In genomic region chr3:115147329-115148141, GRCh38 we compare ENCODE assay signal across 1 cellular context.
TF ChIP-seq lines count a peak whose summit lies in the region.

No MANE protein-coding gene starts in this region.

TF ChIP-seq in K562, 482 proteins besides CTCF, POLR2A, EP300 and RAD21 (continued from another document):
- TF ChIP-seq CTCFL (IDR thresholded peaks at IDR 0.05; ENCODE audit: borderline replicate concordance, insufficient read depth, low read depth, low read length, poor library complexity, severe bottlenecking): peak; percentile 2
- peak; percentile 41 for TF ChIP-seq TBP (optimal IDR thresholded peaks at IDR 0.05; ENCODE audit: low read depth, low read length)
- TF ChIP-seq ZNF263 (CRISPR knock-in tag; IDR thresholded peaks at IDR 0.05; ENCODE audit: borderline replicate concordance): no peak
- 0 out of 4 replicates have a peak, but pooled peaks of 1 of the 2 experiments have one; percentile 20 for TF ChIP-seq SIN3A (IDR thresholded peaks at IDR 0.05; ENCODE audit: borderline replicate concordance in 2 of 2, control insufficient read depth in 1 of 2, low read depth in 2 of 2, low read length in 2 of 2)
- no peak for TF ChIP-seq TEAD4 (IDR thresholded peaks at IDR 0.05; ENCODE audit: low read length)
- TF ChIP-seq TEAD4 (CRISPR knock-in tag; IDR thresholded peaks at IDR 0.05; ENCODE audit: borderline replicate concordance): no peak
- TF ChIP-seq CREM (IDR thresholded peaks at IDR 0.05; ENCODE audit: low read depth): 0 out of 2 replicates have a peak, but pooled peaks have one; percentile 9
- peak; percentile 53; the same call in 1 of the 2 replicates for TF ChIP-seq ARID3A (IDR thresholded peaks at IDR 0.05; ENCODE audit: borderline replicate concordance, low read depth, low read length)
- TF ChIP-seq CREB1 (IDR thresholded peaks at IDR 0.05): no peak; the same call in 1 of the 2 replicates
- peak; percentile 53; the same call in 1 of the 2 replicates for TF ChIP-seq CREB1 (CRISPR knock-in tag; IDR thresholded peaks at IDR 0.05)
- TF ChIP-seq POLR2G (IDR thresholded peaks at IDR 0.05; ENCODE audit: low read depth, low read length): peak; percentile 90
- peak; percentile 3 for TF ChIP-seq PRDM10 (IDR thresholded peaks at IDR 0.05; ENCODE audit: partially characterized antibody)
- TF ChIP-seq CHD2 (IDR thresholded peaks at IDR 0.05; ENCODE audit: low read depth, low read length): peak; percentile 74
- no peak for TF ChIP-seq ZBTB26 (CRISPR knock-in tag; IDR thresholded peaks at IDR 0.05)
- TF ChIP-seq ZNF561 (CRISPR knock-in tag; conservative IDR thresholded peaks at IDR 0.05): no peak
- TF ChIP-seq NR2C2 (CRISPR knock-in tag; IDR thresholded peaks at IDR 0.05): no peak
- TF ChIP-seq NR2C2 (tag; IDR thresholded peaks at IDR 0.05): peak; percentile 96
- TF ChIP-seq TFAP4 (CRISPR knock-in tag; IDR thresholded peaks at IDR 0.05; ENCODE audit: borderline replicate concordance): peak; percentile 76; the same call in 1 of the 2 replicates
- 0 out of 4 replicates have a peak, but pooled peaks of 1 of the 2 experiments have one; percentile 39 for TF ChIP-seq TEAD1 (CRISPR knock-in tag; IDR thresholded peaks at IDR 0.05)
- peak; percentile 53 for TF ChIP-seq TAF9B (IDR thresholded peaks at IDR 0.05; ENCODE audit: partially characterized antibody)
- no peak for TF ChIP-seq ZNF174 (CRISPR knock-in tag; IDR thresholded peaks at IDR 0.05)
- no peak for TF ChIP-seq HMGN3 (IDR thresholded peaks at IDR 0.05; ENCODE audit: borderline replicate concordance, extremely low read depth, insufficient read length, low read depth, low read length)
- no peak for TF ChIP-seq PURB (CRISPR knock-in tag; IDR thresholded peaks at IDR 0.05; ENCODE audit: low read depth)
- peak; percentile 78 for TF ChIP-seq PBX2 (CRISPR knock-in tag; IDR thresholded peaks at IDR 0.05; ENCODE audit: low read depth)
- peak; percentile 98 for TF ChIP-seq PBX2 (tag; conservative IDR thresholded peaks at IDR 0.05; ENCODE audit: low read depth)
- no peak for TF ChIP-seq LCOR (CRISPR knock-in tag; IDR thresholded peaks at IDR 0.05)
- peak; percentile 66 for TF ChIP-seq KDM5B (IDR thresholded peaks at IDR 0.05; ENCODE audit: insufficient replicate concordance, low read depth, low read length)
- TF ChIP-seq MXD1 (CRISPR knock-in tag; IDR thresholded peaks at IDR 0.05; ENCODE audit: borderline replicate concordance, poor library complexity, severe bottlenecking): no peak
- no peak for TF ChIP-seq ZC3H4 (CRISPR knock-in tag; IDR thresholded peaks at IDR 0.05; ENCODE audit: borderline replicate concordance)
- no peak for TF ChIP-seq HDAC3 (IDR thresholded peaks at IDR 0.05; ENCODE audit: borderline replicate concordance, partially characterized antibody)
- TF ChIP-seq ZFP36 (IDR thresholded peaks at IDR 0.05; ENCODE audit: low read depth, low read length, partially characterized antibody): no peak
- no peak for TF ChIP-seq C11orf30 (IDR thresholded peaks at IDR 0.05; ENCODE audit: low read depth)
- TF ChIP-seq HINFP (tag; conservative IDR thresholded peaks at IDR 0.05; ENCODE audit: low read depth): no peak
- TF ChIP-seq NCOR1 (IDR thresholded peaks at IDR 0.05): peak; percentile 62
- TF ChIP-seq ZFX (CRISPR knock-in tag; IDR thresholded peaks at IDR 0.05): peak; percentile 96; the same call in 1 of the 2 replicates
- TF ChIP-seq RBFOX2 (IDR thresholded peaks at IDR 0.05; ENCODE audit: low read depth, low read length): peak; percentile 87
- TF ChIP-seq ID3 (CRISPR knock-in tag; IDR thresholded peaks at IDR 0.05): no peak
- TF ChIP-seq ID3 (tag; IDR thresholded peaks at IDR 0.05): no peak
- TF ChIP-seq TBL1XR1 (IDR thresholded peaks at IDR 0.05; ENCODE audit: low read length in 2 of 2): peak in 1 of 2 experiments; percentile 13; a peak in 1 of 4 replicates
- peak in 1 of 2 experiments; percentile 55; a peak in 2 of 4 replicates for TF ChIP-seq HDAC1 (IDR thresholded peaks at IDR 0.05)
- TF ChIP-seq EGR1 (conservative IDR thresholded peaks at IDR 0.05): peak; percentile 62
- peak; percentile 23 for TF ChIP-seq PHF20 (IDR thresholded peaks at IDR 0.05; ENCODE audit: partially characterized antibody)
- 0 out of 2 replicates have a peak, but pooled peaks have one; percentile 45 for TF ChIP-seq CHCHD3 (CRISPR knock-in tag; IDR thresholded peaks at IDR 0.05)
- TF ChIP-seq FOSL1 (tag; conservative IDR thresholded peaks at IDR 0.05): peak; percentile 26; the same call in 1 of the 2 replicates
- no peak for TF ChIP-seq HEY1 (CRISPR knock-in tag; IDR thresholded peaks at IDR 0.05; ENCODE audit: borderline replicate concordance)
- TF ChIP-seq ZNF224 (CRISPR knock-in tag; IDR thresholded peaks at IDR 0.05): no peak
- 0 out of 2 replicates have a peak, but pooled peaks have one; percentile 13 for TF ChIP-seq JUND (IDR thresholded peaks at IDR 0.05; ENCODE audit: borderline replicate concordance, low read depth, low read length)
- peak; percentile 21; the same call in 1 of the 3 replicates for TF ChIP-seq JUND (tag; IDR thresholded peaks at IDR 0.05; ENCODE audit: borderline replicate concordance, low read depth, low read length)
- no peak for TF ChIP-seq ZNF121 (CRISPR knock-in tag; conservative IDR thresholded peaks at IDR 0.05)
